26 cellular contexts compared by ENCODE assay signal in the genomic region with DNA sequence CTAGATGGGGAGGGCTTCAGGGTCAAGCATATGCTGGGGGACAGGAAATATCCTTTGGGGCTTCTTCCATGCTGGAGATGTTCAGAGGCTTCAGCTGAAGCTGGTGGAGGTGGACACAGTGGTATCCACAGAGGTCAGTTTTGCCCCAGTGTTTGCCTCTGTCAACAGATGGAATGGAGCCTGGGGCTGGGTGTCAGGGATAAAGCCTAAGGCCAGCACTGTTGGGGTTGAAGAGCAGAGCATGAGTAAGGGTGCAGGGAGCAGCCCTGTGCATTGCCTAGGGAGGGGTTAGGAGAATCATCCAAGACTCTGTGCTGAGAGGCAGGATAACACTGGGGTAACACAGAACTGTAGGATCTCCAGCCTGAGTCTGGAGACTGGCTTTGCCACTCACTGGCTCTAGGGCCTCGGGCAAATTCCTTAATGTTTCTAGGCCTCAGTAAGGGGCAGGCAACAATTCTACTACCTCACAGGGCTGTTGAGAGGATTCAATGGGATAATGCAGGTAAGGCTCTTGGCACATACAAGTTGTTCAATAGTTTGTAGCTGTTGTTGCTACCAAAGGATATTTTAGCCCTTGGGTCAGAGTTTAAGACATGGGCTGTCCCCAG. TPM values are rescaled to one million over a fixed set of nuclear protein-coding genes. Genes with fewer than 3 reads are reported as not detected.
DNase-seq lines count a peak whose midpoint lies in the region; ATAC-seq, FAIRE-seq and TF ChIP-seq lines count a peak whose summit lies in the region.
"Had no signal": no experiment of that assay in that cellular context is flagged by ENCODE, and none has a peak within 500 bp of the region (broad histone marks: within the 10 kb centered on the region; RNA-seq: fewer than 3 reads in every experiment).

No MANE protein-coding gene starts in this region.

- H2BK120ac ChIP-seq in H1 (replicated peaks; ENCODE audit: low read depth, low read length) = no peak overlapping the region
- H2BK120ac ChIP-seq in mesendoderm (ENCODE audit: low read depth, low read length) = no peak overlapping the region

- TF ChIP-seq CTCF in H1 (IDR thresholded peaks at IDR 0.05; ENCODE audit: control extremely low read depth in 1 of 3, insufficient read depth in 1 of 3, low read depth in 1 of 3, low read length in 3 of 3) (no peak), gastroesophageal sphincter (IDR thresholded peaks at IDR 0.05) (no peak)

- no peaks in the 10 kb centered on the region for H3K23me2 ChIP-seq in H1 (ENCODE audit: low read depth, low read length)

- H2AFZ ChIP-seq in H1 (ENCODE audit: low read length) = peak overlapping the region; percentile 96

- TF ChIP-seq RAD21 in H1 (IDR thresholded peaks at IDR 0.05 in 1 of 2, conservative IDR thresholded peaks at IDR 0.05 in 1 of 2; ENCODE audit: low read depth in 2 of 2, low read length in 2 of 2) = no peak

- H3K9me3 ChIP-seq in H1 (ENCODE audit: insufficient read depth in 2 of 2, low read depth in 1 of 2, low read length in 1 of 2) = no peaks in the 10 kb centered on the region
- no peaks in the 10 kb centered on the region for H3K9me3 ChIP-seq in gastroesophageal sphincter
- H3K9me3 ChIP-seq: MG63, ovary, tibial artery had no signal

- H2BK5ac ChIP-seq in H1 (ENCODE audit: low read depth, low read length) (no peak overlapping the region), mesendoderm (ENCODE audit: low read length) (no peak overlapping the region)

- TF ChIP-seq POLR2A in H1 (IDR thresholded peaks at IDR 0.05; ENCODE audit: control extremely low read depth in 1 of 2, low read depth in 2 of 2, low read length in 2 of 2) (no peak), gastroesophageal sphincter (IDR thresholded peaks at IDR 0.05) (no peak)

- H3K36me3 ChIP-seq in H1 (ENCODE audit: control insufficient read depth in 2 of 4, insufficient read depth in 4 of 4, low read length in 3 of 4) (no peaks in the 10 kb centered on the region), mesendoderm (ENCODE audit: control insufficient read depth, insufficient read depth, low read length) (no peaks in the 10 kb centered on the region), gastroesophageal sphincter (no peaks in the 10 kb centered on the region)
- H3K36me3 ChIP-seq: MG63, ovary, tibial artery had no signal

- H3K27ac ChIP-seq in H1 (ENCODE audit: low read depth, low read length) (no peak overlapping the region), mesendoderm (ENCODE audit: low read depth, low read length) (no peak overlapping the region), gastroesophageal sphincter (no peak overlapping the region)
- H3K27ac ChIP-seq: C4-2B, coronary artery, ovary, tibial artery had no signal

- no peak overlapping the region for H3K18ac ChIP-seq in H1 (ENCODE audit: extremely low read depth, low read length)
- H3K18ac ChIP-seq in mesendoderm (ENCODE audit: low read length) = no peak overlapping the region

- H3K4me3 ChIP-seq in H1 (ENCODE audit: extremely low read depth in 1 of 4, insufficient read depth in 2 of 4, low read depth in 3 of 4, low read length in 4 of 4) (no peak overlapping the region), mesendoderm (ENCODE audit: low read length) (no peak overlapping the region), gastroesophageal sphincter (no peak overlapping the region)
- H3K4me3 ChIP-seq: coronary artery, MG63, ovary, tibial artery had no signal

- WGBS in H1 (ENCODE audit: extremely low coverage in 1 of 2, insufficient coverage in 1 of 2, insufficient read length in 1 of 2, insufficient replicate concordance in 2 of 2, low coverage in 1 of 2, low lambda C conversion rate in 2 of 2, missing lambda C conversion rate in 1 of 2), 2 experiments = 78% methylated on average over 1 of the region's 1 CpG; no CpG with 5 or more reads in 1 of the 2 experiments
- no CpG with 5 or more reads among the region's 1 CpG for WGBS in mesendoderm (ENCODE audit: extremely low coverage, insufficient coverage, low lambda C conversion rate)
- WGBS in gastroesophageal sphincter (ENCODE audit: low coverage in 1 of 2), 2 donors = no CpG with 5 or more reads among the region's 1 CpG

- no peak overlapping the region for H3K14ac ChIP-seq in H1 (ENCODE audit: insufficient read length)

- no peak for TF ChIP-seq EP300 in H1 (IDR thresholded peaks at IDR 0.05; ENCODE audit: borderline replicate concordance in 1 of 2, low read depth in 2 of 2, low read length in 2 of 2)
- TF ChIP-seq EP300 in gastroesophageal sphincter (IDR thresholded peaks at IDR 0.05) = no peak

- H3K27me3 ChIP-seq in H1 (replicated peaks in 1 of 4; ENCODE audit: control insufficient read depth in 3 of 4, extremely low read depth in 1 of 4, insufficient read depth in 3 of 4, low read length in 3 of 4) (no peaks in the 10 kb centered on the region), mesendoderm (ENCODE audit: insufficient read depth, low read length, poor library complexity) (no peaks in the 10 kb centered on the region), gastroesophageal sphincter (no peaks in the 10 kb centered on the region)
- H3K27me3 ChIP-seq: MG63, ovary, tibial artery had no signal

- no peak overlapping the region for H2BK15ac ChIP-seq in H1 (ENCODE audit: low read length)
- no peak overlapping the region for H2BK15ac ChIP-seq in mesendoderm (replicated peaks; ENCODE audit: low read depth)

- H2AK5ac ChIP-seq in H1 (ENCODE audit: low read depth, low read length) (no peak overlapping the region), mesendoderm (ENCODE audit: low read length) (no peak overlapping the region)

- H3K4me1 ChIP-seq in H1 (replicated peaks in 1 of 4; ENCODE audit: control insufficient read depth in 3 of 4, insufficient read depth in 4 of 4, low read length in 3 of 4) (peaks cover 2 to 5% (median 4%) of the 10 kb centered on the region in 4 experiments; a peak in 5 of 7 replicates), mesendoderm (ENCODE audit: control insufficient read depth, low read depth, low read length) (no peaks in the 10 kb centered on the region), gastroesophageal sphincter (no peaks in the 10 kb centered on the region)
- H3K4me1 ChIP-seq: tibial artery had no signal

- no peak overlapping the region for H4K91ac ChIP-seq in H1 (replicated peaks; ENCODE audit: insufficient read length, low read length)

- POLR2A ChIA-PET in H1 (lab: Charles Lee; ENCODE audit: partially characterized antibody) = no interaction called here

- CTCF ChIA-PET in H1 (lab: Charles Lee; ENCODE audit: partially characterized antibody) = interaction anchor here (0.8 to 1.7 kb wide), 7 partner anchors 9 to 32 kb away, joined by 3 to 9 read pairs (median 3); no protein-coding TSS in a partner anchor

- H4K5ac ChIP-seq in H1 (ENCODE audit: insufficient read length, low read depth, low read length) = no peak overlapping the region
- H4K5ac ChIP-seq in mesendoderm (ENCODE audit: low read length) = no peak overlapping the region

- H3K4ac ChIP-seq in H1 (replicated peaks; ENCODE audit: insufficient read length, low read depth, low read length) (no peak overlapping the region), mesendoderm (ENCODE audit: low read depth, low read length) (no peak overlapping the region)

- H3K79me2 ChIP-seq in H1 (ENCODE audit: control insufficient read depth in 1 of 2, insufficient read depth in 2 of 2, low read length in 2 of 2) (no peaks in the 10 kb centered on the region), mesendoderm (ENCODE audit: control insufficient read depth, insufficient read depth, low read length) (no peaks in the 10 kb centered on the region)

- H3K9ac ChIP-seq in H1 (replicated peaks in 1 of 4; ENCODE audit: extremely low read depth in 1 of 4, low read depth in 3 of 4, low read length in 3 of 4) (no peak overlapping the region), mesendoderm (ENCODE audit: low read length) (no peak overlapping the region)

- no peak overlapping the region for H2BK20ac ChIP-seq in H1 (ENCODE audit: low read length)

- no peak for ATAC-seq in gastroesophageal sphincter
- ATAC-seq in GM18868 (IDR thresholded peaks at IDR 0.05; ENCODE audit: unreplicated experiment) = no peak
- ATAC-seq: activated CD8-positive, alpha-beta T cell treated with anti-CD3 and anti-CD28 coated beads for 36 hours; naive thymus-derived CD8-positive, alpha-beta T cell; stimulated activated naive CD8-positive, alpha-beta T cell treated with anti-CD3 and anti-CD28 coated beads, Interleukin-15, amount 100 ng/mL, for 72 hours; T-cell had no signal

- H3K23ac ChIP-seq in H1 (ENCODE audit: insufficient read length) = no peak overlapping the region
- H3K23ac ChIP-seq in mesendoderm (ENCODE audit: low read length) = no peak overlapping the region

- no peak for FAIRE-seq in H1 (lab: Jason Lieb, UNC)

- no peak overlapping the region for H2BK12ac ChIP-seq in H1 (ENCODE audit: low read depth, low read length)

- no peak overlapping the region for H3K4me2 ChIP-seq in H1 (ENCODE audit: insufficient read depth in 1 of 2, low read depth in 2 of 2, low read length in 2 of 2)
- no peak overlapping the region for H3K4me2 ChIP-seq in mesendoderm (ENCODE audit: low read length)

- H4K8ac ChIP-seq in H1 (ENCODE audit: extremely low read depth, insufficient read depth, low read length) = no peak overlapping the region
- no peak overlapping the region for H4K8ac ChIP-seq in mesendoderm (ENCODE audit: low read depth, low read length)

- H3K56ac ChIP-seq in H1 (replicated peaks; ENCODE audit: insufficient read length, low read depth, low read length) (no peak overlapping the region), mesendoderm (ENCODE audit: low read length) (no peak overlapping the region)

- no peaks in the 10 kb centered on the region for H4K20me1 ChIP-seq in H1 (replicated peaks in 1 of 2; ENCODE audit: control insufficient read depth in 1 of 2, insufficient read depth in 2 of 2, low read length in 2 of 2)

- H3K79me1 ChIP-seq in H1 (ENCODE audit: low read depth, low read length) (no peaks in the 10 kb centered on the region), mesendoderm (ENCODE audit: low read length) (no peaks in the 10 kb centered on the region)

- DNase-seq in EL (peak; percentile 59), LHCN-M2 (ENCODE audit: low read depth) (peak; percentile 25), H1 (ENCODE audit: low read depth in 1 of 2, low spot score in 2 of 2) (no peak), mesendoderm (peak; percentile 45), H4 (ENCODE audit: low spot score) (no peak), mucosa of gallbladder (ENCODE audit: low spot score) (no peak)
- DNase-seq: activated CD4-positive, alpha-beta T cell treated with anti-CD3 and anti-CD28 coated beads for 1 hour; activated CD8-positive, alpha-beta T cell treated with anti-CD3 and anti-CD28 coated beads for 36 hours; activated naive CD4-positive, alpha-beta T cell; activated T-cell treated with anti-CD3 and anti-CD28 coated beads, Interleukin-2, amount 50 U/mL, for 1 hour; left cardiac atrium; NCI-H2081 treated with DMSO at 0.1 percent for 48 hours; NCI-H446 treated with DMSO at 0.1 percent for 48 hours; ovary; Right ventricle myocardium superior; stimulated activated naive CD8-positive, alpha-beta T cell treated with anti-CD3 and anti-CD28 coated beads, Interleukin-15, amount 100 ng/mL, for 72 hours; T-cell had no signal

RNA-seq across cellular contexts. Expression of gene MYL7, which starts 21.8 kb away (rescaled TPM):
- total RNA-seq in LHCN-M2 (2014; rRNA removed) (not detected in 2 replicates), mucosa of gallbladder (not detected), gastroesophageal sphincter (not detected)
- polyA plus RNA-seq in LHCN-M2 (2012) = not detected
- total RNA-seq in H1 (2021; fragmentation: NEBNext Ultra II Directional; extraction: Animal tissue kit (Norgen Biotek cat#: 25700)) = 3.3 and 3.6 TPM in 2 replicates
- 1.4 and 3.4 TPM in 2 replicates for polyA plus RNA-seq in H1 (2011; rRNA removed)
- polyA plus RNA-seq in H1 (2011; cell fraction: cytosol; rRNA removed) = 1.8 TPM
- polyA plus RNA-seq in H1 (2011; cell fraction: nucleus; rRNA removed) = 3.0 TPM
- 2.1 to 4.1 TPM (median 2.5 TPM) in 4 replicates for polyA plus RNA-seq in H1 (2012, experiment 1 of 2)
- polyA plus RNA-seq in H1 (2012, experiment 2 of 2) = 8.2 TPM
- 1.8 TPM for polyA plus RNA-seq in H1 (2013, experiment 1 of 2)
- polyA plus RNA-seq in H1 (2013, experiment 2 of 2) = 2.9 TPM
- polyA minus RNA-seq in H1 (2011; rRNA and poly(A)+ RNA removed) = 2.1 and 3.8 TPM in 2 replicates
- polyA minus RNA-seq in H1 (2011; cell fraction: cytosol; rRNA and poly(A)+ RNA removed) = not detected
- not detected for polyA minus RNA-seq in H1 (2011; cell fraction: nucleus; rRNA and poly(A)+ RNA removed)
- polyA plus RNA-seq in mesendoderm (2013, experiment 1 of 2) = 75.9 TPM
- polyA plus RNA-seq in mesendoderm (2013, experiment 2 of 2) = 75.4 TPM
- not detected in 2 replicates for total RNA-seq in H4 (2014; rRNA removed; shearing (Covaris generic))
- total RNA-seq: activated CD8-positive, alpha-beta T cell treated with anti-CD3 and anti-CD28 coated beads for 36 hours; naive thymus-derived CD8-positive, alpha-beta T cell; OCI-LY7; T-cell had no signal
- polyA plus RNA-seq: IgD-negative memory B cell; naive thymus-derived CD8-positive, alpha-beta T cell had no signal

RNA-seq across cellular contexts. Expression of gene GCK, which starts 26.3 kb away (rescaled TPM):
- total RNA-seq in LHCN-M2 (2014; rRNA removed) (not detected in 2 replicates), mucosa of gallbladder (0.95 TPM), gastroesophageal sphincter (1 to 10 TPM in 1 of 4 donors, under 1 TPM in 2, not detected in 1; 0.31 to 4.2 (median 0.54) TPM)
- polyA plus RNA-seq in LHCN-M2 (2012) = 0.09 TPM
- 4.1 and 4.9 TPM in 2 replicates for total RNA-seq in H1 (2021; fragmentation: NEBNext Ultra II Directional; extraction: Animal tissue kit (Norgen Biotek cat#: 25700))
- polyA plus RNA-seq in H1 (2011; rRNA removed) = 2.4 and 4.3 TPM in 2 replicates
- 3.8 TPM for polyA plus RNA-seq in H1 (2011; cell fraction: cytosol; rRNA removed)
- 3.8 TPM for polyA plus RNA-seq in H1 (2011; cell fraction: nucleus; rRNA removed)
- polyA plus RNA-seq in H1 (2012, experiment 1 of 2) = 1.9 to 3.7 TPM (median 3.2 TPM) in 4 replicates
- 3.3 TPM for polyA plus RNA-seq in H1 (2012, experiment 2 of 2)
- 3.1 TPM for polyA plus RNA-seq in H1 (2013, experiment 1 of 2)
- 3.0 TPM for polyA plus RNA-seq in H1 (2013, experiment 2 of 2)
- 0.71 and 1.2 TPM in 2 replicates for polyA minus RNA-seq in H1 (2011; rRNA and poly(A)+ RNA removed)
- 2.1 TPM for polyA minus RNA-seq in H1 (2011; cell fraction: cytosol; rRNA and poly(A)+ RNA removed)
- 2.0 TPM for polyA minus RNA-seq in H1 (2011; cell fraction: nucleus; rRNA and poly(A)+ RNA removed)
- 3.5 TPM for polyA plus RNA-seq in mesendoderm (2013, experiment 1 of 2)
- polyA plus RNA-seq in mesendoderm (2013, experiment 2 of 2) = 3.7 TPM
- total RNA-seq in H4 (2014; rRNA removed; shearing (Covaris generic)) = not detected in 2 replicates

RNA-seq across cellular contexts. Expression of gene YKT6, which starts 37.9 kb away (rescaled TPM):
- total RNA-seq in LHCN-M2 (2014; rRNA removed) (136 TPM in 2 replicates), mucosa of gallbladder (58.6 TPM), gastroesophageal sphincter (10 to 100 TPM; 50.2 to 79.2 (median 64.1) TPM)
- polyA plus RNA-seq in LHCN-M2 (2012) = 178 TPM
- total RNA-seq in H1 (2021; fragmentation: NEBNext Ultra II Directional; extraction: Animal tissue kit (Norgen Biotek cat#: 25700)) = 103 and 108 TPM in 2 replicates
- polyA plus RNA-seq in H1 (2011; rRNA removed) = 75.3 and 86.9 TPM in 2 replicates
- 100 TPM for polyA plus RNA-seq in H1 (2011; cell fraction: cytosol; rRNA removed)
- polyA plus RNA-seq in H1 (2011; cell fraction: nucleus; rRNA removed) = 111 TPM
- polyA plus RNA-seq in H1 (2012, experiment 1 of 2) = 87.6 to 97.6 TPM (median 91.7 TPM) in 4 replicates
- polyA plus RNA-seq in H1 (2012, experiment 2 of 2) = 83.3 TPM
- polyA plus RNA-seq in H1 (2013, experiment 1 of 2) = 64.5 TPM
- polyA plus RNA-seq in H1 (2013, experiment 2 of 2) = 68.0 TPM
- 91.6 and 96.9 TPM in 2 replicates for polyA minus RNA-seq in H1 (2011; rRNA and poly(A)+ RNA removed)
- 38.1 TPM for polyA minus RNA-seq in H1 (2011; cell fraction: cytosol; rRNA and poly(A)+ RNA removed)
- polyA minus RNA-seq in H1 (2011; cell fraction: nucleus; rRNA and poly(A)+ RNA removed) = 51.1 TPM
- polyA plus RNA-seq in mesendoderm (2013, experiment 1 of 2) = 85.8 TPM
- polyA plus RNA-seq in mesendoderm (2013, experiment 2 of 2) = 88.1 TPM
- total RNA-seq in H4 (2014; rRNA removed; shearing (Covaris generic)) = 132 and 136 TPM in 2 replicates

RNA-seq across cellular contexts. Expression of gene POLD2, which starts 39.5 kb away (rescaled TPM):
- total RNA-seq in LHCN-M2 (2014; rRNA removed) (193 and 201 TPM in 2 replicates), mucosa of gallbladder (81.6 TPM), gastroesophageal sphincter (10 to 100 TPM; 45.3 to 52.6 (median 50.8) TPM)
- polyA plus RNA-seq in LHCN-M2 (2012) = 235 TPM
- total RNA-seq in H1 (2021; fragmentation: NEBNext Ultra II Directional; extraction: Animal tissue kit (Norgen Biotek cat#: 25700)) = 148 TPM in 2 replicates
- 214 and 289 TPM in 2 replicates for polyA plus RNA-seq in H1 (2011; rRNA removed)
- 206 TPM for polyA plus RNA-seq in H1 (2011; cell fraction: cytosol; rRNA removed)
- 348 TPM for polyA plus RNA-seq in H1 (2011; cell fraction: nucleus; rRNA removed)
- polyA plus RNA-seq in H1 (2012, experiment 1 of 2) = 147 to 186 TPM (median 179 TPM) in 4 replicates
- 203 TPM for polyA plus RNA-seq in H1 (2012, experiment 2 of 2)
- polyA plus RNA-seq in H1 (2013, experiment 1 of 2) = 97.2 TPM
- polyA plus RNA-seq in H1 (2013, experiment 2 of 2) = 100 TPM
- polyA minus RNA-seq in H1 (2011; rRNA and poly(A)+ RNA removed) = 98.1 and 115 TPM in 2 replicates
- polyA minus RNA-seq in H1 (2011; cell fraction: cytosol; rRNA and poly(A)+ RNA removed) = 58.5 TPM
- polyA minus RNA-seq in H1 (2011; cell fraction: nucleus; rRNA and poly(A)+ RNA removed) = 88.3 TPM
- polyA plus RNA-seq in mesendoderm (2013, experiment 1 of 2) = 123 TPM
- polyA plus RNA-seq in mesendoderm (2013, experiment 2 of 2) = 124 TPM
- total RNA-seq in H4 (2014; rRNA removed; shearing (Covaris generic)) = 185 and 198 TPM in 2 replicates

RNA-seq across cellular contexts. Expression of gene AEBP1, which starts 58.7 kb away (rescaled TPM):
- not detected in 2 replicates for total RNA-seq in LHCN-M2 (2014; rRNA removed)
- not detected for polyA plus RNA-seq in LHCN-M2 (2012)
- total RNA-seq in H1 (2021; fragmentation: NEBNext Ultra II Directional; extraction: Animal tissue kit (Norgen Biotek cat#: 25700)) = 39.4 and 41.2 TPM in 2 replicates
- 10.4 and 18.4 TPM in 2 replicates for polyA plus RNA-seq in H1 (2011; rRNA removed)
- 9.4 TPM for polyA plus RNA-seq in H1 (2011; cell fraction: cytosol; rRNA removed)
- polyA plus RNA-seq in H1 (2011; cell fraction: nucleus; rRNA removed) = 49.1 TPM
- polyA plus RNA-seq in H1 (2012, experiment 1 of 2) = 29.7 to 44.2 TPM (median 41.7 TPM) in 4 replicates
- 26.9 TPM for polyA plus RNA-seq in H1 (2012, experiment 2 of 2)
- polyA plus RNA-seq in H1 (2013, experiment 1 of 2) = 44.5 TPM
- 41.1 TPM for polyA plus RNA-seq in H1 (2013, experiment 2 of 2)
- polyA minus RNA-seq in H1 (2011; rRNA and poly(A)+ RNA removed) = 8.0 and 10.4 TPM in 2 replicates
- 16.9 TPM for polyA minus RNA-seq in H1 (2011; cell fraction: cytosol; rRNA and poly(A)+ RNA removed)
- 15.4 TPM for polyA minus RNA-seq in H1 (2011; cell fraction: nucleus; rRNA and poly(A)+ RNA removed)
- 19.7 TPM for polyA plus RNA-seq in mesendoderm (2013, experiment 1 of 2)
- 20.4 TPM for polyA plus RNA-seq in mesendoderm (2013, experiment 2 of 2)
- 0.06 TPM in 1 of 2 replicates, not detected in the other for total RNA-seq in H4 (2014; rRNA removed; shearing (Covaris generic))
- total RNA-seq in mucosa of gallbladder = 107 TPM
- 100 to 1,000 TPM; 101 to 248 (median 171) TPM for total RNA-seq in gastroesophageal sphincter

Comparison
In these comparisons a context has a peak if more than half of its experiments do, and no peak if none do; other contexts are left out.
1. DNase-seq: peak in EL (single experiment), LHCN-M2 (single experiment) and mesendoderm (single experiment); none in H1 (0 of 2), H4 (single experiment) and mucosa of gallbladder (single experiment).